ENCODE assay signal across 9 cellular contexts in the genomic region with DNA sequence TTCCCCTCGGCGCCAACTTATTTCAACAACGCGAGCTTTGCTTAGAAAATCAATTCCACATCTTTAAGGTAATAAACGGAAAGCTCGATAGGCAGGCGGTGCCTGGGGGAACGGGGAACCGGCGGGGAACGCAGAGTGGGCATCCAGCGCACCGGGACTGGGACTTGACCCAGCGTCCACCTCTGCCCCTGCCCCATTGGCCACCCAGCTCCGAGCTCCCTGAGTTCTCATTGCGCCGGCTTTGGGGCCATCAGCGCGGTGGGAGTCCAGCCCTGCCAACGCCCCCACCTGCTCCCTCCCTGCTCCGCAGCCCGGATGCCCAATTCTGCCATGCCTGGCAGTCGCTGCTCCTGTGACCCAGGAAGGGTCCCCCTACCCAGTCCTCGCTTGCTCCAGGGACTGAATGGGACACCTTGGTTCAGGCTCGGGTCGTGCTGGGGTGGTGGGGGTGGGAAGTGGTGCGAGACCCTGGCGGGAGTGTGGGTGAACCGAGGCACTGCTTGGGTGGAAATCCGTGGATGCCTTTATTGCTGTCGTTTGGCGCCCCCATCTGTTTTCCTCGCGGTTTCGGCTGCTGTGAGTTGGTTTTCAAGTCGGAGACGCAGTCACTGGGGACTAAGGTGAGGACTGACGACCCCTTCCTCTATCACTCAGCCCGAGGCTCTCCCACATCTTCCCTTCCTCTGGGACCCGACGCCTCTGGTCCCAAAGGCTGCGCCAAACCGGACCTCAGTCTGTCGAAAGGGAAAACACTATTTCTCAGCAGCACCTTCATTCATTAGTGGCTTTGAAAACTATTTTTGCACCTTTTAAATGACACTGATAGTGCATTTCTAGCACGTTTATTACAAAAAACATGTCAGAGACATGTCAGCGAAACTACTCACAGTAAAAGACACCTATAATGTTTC. TPM values are rescaled to one million over a fixed set of nuclear protein-coding genes. Genes with fewer than 3 reads are reported as not detected.
DNase-seq lines count a peak whose midpoint lies in the region; ATAC-seq and TF ChIP-seq lines count a peak whose summit lies in the region.
"Had no signal": no experiment of that assay in that cellular context is flagged by ENCODE, and none has a peak within 500 bp of the region (broad histone marks: within the 10 kb centered on the region; RNA-seq: fewer than 3 reads in every experiment).

No MANE protein-coding gene starts in this region.

- H3K27me3 ChIP-seq in SU-DHL-6 (ENCODE audit: low read length) = no peaks in the 10 kb centered on the region

- in situ Hi-C loops in Caki2 (cut with HindIII; ENCODE audit: low pct_unique_long_range_greater_than_20kb, low sequenced_read_pairs) = no loop called here

- H3F3A ChIP-seq in SU-DHL-6 (ENCODE audit: insufficient read depth) = no peaks in the 10 kb centered on the region

- no peaks in the 10 kb centered on the region for H3K9me2 ChIP-seq in SU-DHL-6 (replicated peaks; ENCODE audit: insufficient read depth, low read length)

- H3K36me3 Mint-ChIP-seq in glutamatergic neuron (ENCODE audit: unreplicated experiment) = no peaks in the 10 kb centered on the region
- H3K36me3 Mint-ChIP-seq in natural killer cell treated with Interleukin-12 subunit alpha and Interleukin-12 subunit beta and Interleukin-15 and Interleukin-18, amount 100 ng/mL, for 72 hours = peaks cover 17% of the 10 kb centered on the region

- H3K4me3 ChIP-seq in SU-DHL-6 (ENCODE audit: insufficient read depth, low read length, poor library complexity, severe bottlenecking) = no peak overlapping the region

- no peaks in the 10 kb centered on the region for H4K20me1 ChIP-seq in SU-DHL-6 (ENCODE audit: low read depth, low read length)

- H3K4me1 Mint-ChIP-seq in glutamatergic neuron (ENCODE audit: low read depth, unreplicated experiment) = peaks cover 11% of the 10 kb centered on the region
- H3K4me1 Mint-ChIP-seq in natural killer cell treated with Interleukin-12 subunit alpha and Interleukin-12 subunit beta and Interleukin-15 and Interleukin-18, amount 100 ng/mL, for 72 hours (ENCODE audit: low read depth in 2 of 2) = peaks cover 0 to 8% of the 10 kb centered on the region in 2 donors

- peaks cover 19% of the 10 kb centered on the region for H3K9me3 Mint-ChIP-seq in glutamatergic neuron (ENCODE audit: unreplicated experiment)
- H3K9me3 Mint-ChIP-seq in natural killer cell treated with Interleukin-12 subunit alpha and Interleukin-12 subunit beta and Interleukin-15 and Interleukin-18, amount 100 ng/mL, for 72 hours = no peaks in the 10 kb centered on the region

- no peak for ATAC-seq in natural killer cell treated with Interleukin-12 subunit alpha and Interleukin-12 subunit beta and Interleukin-15 and Interleukin-18, amount 100 ng/mL, for 72 hours
- ATAC-seq in GM19455 (IDR thresholded peaks at IDR 0.05; ENCODE audit: unreplicated experiment) = no peak

- H3K9ac ChIP-seq in SU-DHL-6 (ENCODE audit: low read length) = no peak overlapping the region

- DNase-seq in Caki2 (ENCODE audit: low read depth) (peak; percentile 35), HT1080 (ENCODE audit: low read depth) (peak; percentile 25), glutamatergic neuron (peak; percentile 73), superior temporal gyrus (ENCODE audit: extremely low spot score) (peak; percentile 65), activated gamma-delta T cell (lab: John Stamatoyannopoulos, UW) (no peak)
- DNase-seq in natural killer cell treated with Interleukin-12 subunit alpha and Interleukin-12 subunit beta and Interleukin-15 and Interleukin-18, amount 100 ng/mL, for 72 hours (ENCODE audit: low spot score) = no peak
- DNase-seq: right cardiac atrium had no signal

- no peak overlapping the region for H3K27ac Mint-ChIP-seq in glutamatergic neuron (ENCODE audit: unreplicated experiment)
- no peak overlapping the region for H3K27ac Mint-ChIP-seq in natural killer cell treated with Interleukin-12 subunit alpha and Interleukin-12 subunit beta and Interleukin-15 and Interleukin-18, amount 100 ng/mL, for 72 hours

- TF ChIP-seq CTCF in SU-DHL-6 (IDR thresholded peaks at IDR 0.05; ENCODE audit: insufficient read depth, low read length, poor library complexity, severe bottlenecking) (peak; percentile 16), glutamatergic neuron (IDR thresholded peaks at IDR 0.05; ENCODE audit: partially characterized antibody, unreplicated experiment) (peak; percentile 37)

- H3K9me3 ChIP-seq in SU-DHL-6 (ENCODE audit: insufficient read depth, low read length) = no peaks in the 10 kb centered on the region

- H3K36me3 ChIP-seq in SU-DHL-6 (ENCODE audit: low read length) = no peaks in the 10 kb centered on the region

- no peak overlapping the region for H3K27ac ChIP-seq in SU-DHL-6 (ENCODE audit: low read depth, low read length)

- no peaks in the 10 kb centered on the region for H3K79me2 ChIP-seq in SU-DHL-6 (ENCODE audit: insufficient read depth, low read length)

- H2AFZ ChIP-seq in SU-DHL-6 (ENCODE audit: low read depth, low read length, severe bottlenecking) = no peak overlapping the region

- H3K4me3 Mint-ChIP-seq in glutamatergic neuron (ENCODE audit: unreplicated experiment) = peak overlapping the region; percentile 53
- no peak overlapping the region for H3K4me3 Mint-ChIP-seq in natural killer cell treated with Interleukin-12 subunit alpha and Interleukin-12 subunit beta and Interleukin-15 and Interleukin-18, amount 100 ng/mL, for 72 hours

- H3K27me3 Mint-ChIP-seq in glutamatergic neuron (ENCODE audit: unreplicated experiment) = peaks cover 54% of the 10 kb centered on the region
- peaks cover 45 to 84% of the 10 kb centered on the region in 2 donors for H3K27me3 Mint-ChIP-seq in natural killer cell treated with Interleukin-12 subunit alpha and Interleukin-12 subunit beta and Interleukin-15 and Interleukin-18, amount 100 ng/mL, for 72 hours

- no peak overlapping the region for H3K4me2 ChIP-seq in SU-DHL-6 (ENCODE audit: low read depth, low read length, poor library complexity, severe bottlenecking)

RNA-seq across cellular contexts. Expression of a gene that starts 2.4 kb away (rescaled TPM):
- total RNA-seq in Caki2 (2014; rRNA removed; shearing (Covaris generic); ENCODE audit: low replicate concordance) = not detected in 2 replicates
- not detected in 2 replicates for total RNA-seq in HT1080 (2014; rRNA removed; shearing (Covaris generic))
- 0.02 and 0.03 TPM in 2 replicates for polyA plus RNA-seq in HT1080 (2015; cell fraction: cytosol; rRNA removed)
- polyA plus RNA-seq in HT1080 (2015; cell fraction: nucleus; rRNA removed) = 0.03 TPM in 1 of 2 replicates, not detected in the other
- 0.76 TPM for total RNA-seq in glutamatergic neuron (ENCODE audit: unreplicated experiment)
- not detected for total RNA-seq in natural killer cell treated with Interleukin-12 subunit alpha and Interleukin-12 subunit beta and Interleukin-15 and Interleukin-18, amount 100 ng/mL, for 72 hours
- total RNA-seq: right cardiac atrium had no signal
- polyA plus RNA-seq: right cardiac atrium had no signal

RNA-seq across cellular contexts. Expression of a gene that starts 6.4 kb away (rescaled TPM):
- total RNA-seq in Caki2 (2014; rRNA removed; shearing (Covaris generic); ENCODE audit: low replicate concordance) = not detected in 2 replicates
- total RNA-seq in HT1080 (2014; rRNA removed; shearing (Covaris generic)) = 2.6 and 3.2 TPM in 2 replicates
- polyA plus RNA-seq in HT1080 (2015; cell fraction: cytosol; rRNA removed) = 1.8 and 2.4 TPM in 2 replicates
- polyA plus RNA-seq in HT1080 (2015; cell fraction: nucleus; rRNA removed) = 0.99 and 1.1 TPM in 2 replicates
- total RNA-seq in glutamatergic neuron (ENCODE audit: unreplicated experiment) = 0.17 TPM
- not detected for total RNA-seq in natural killer cell treated with Interleukin-12 subunit alpha and Interleukin-12 subunit beta and Interleukin-15 and Interleukin-18, amount 100 ng/mL, for 72 hours
- total RNA-seq: right cardiac atrium had no signal
- polyA plus RNA-seq: right cardiac atrium had no signal

RNA-seq across cellular contexts. Expression of a gene that starts 13.5 kb away (rescaled TPM):
- not detected in 2 replicates for total RNA-seq in Caki2 (2014; rRNA removed; shearing (Covaris generic); ENCODE audit: low replicate concordance)
- total RNA-seq in HT1080 (2014; rRNA removed; shearing (Covaris generic)) = 0.10 TPM in 1 of 2 replicates, not detected in the other
- polyA plus RNA-seq in HT1080 (2015; cell fraction: cytosol; rRNA removed) = 0.21 TPM in 1 of 2 replicates, not detected in the other
- polyA plus RNA-seq in HT1080 (2015; cell fraction: nucleus; rRNA removed) = not detected in 2 replicates
- total RNA-seq in glutamatergic neuron (ENCODE audit: unreplicated experiment) = not detected
- total RNA-seq in natural killer cell treated with Interleukin-12 subunit alpha and Interleukin-12 subunit beta and Interleukin-15 and Interleukin-18, amount 100 ng/mL, for 72 hours = not detected
- total RNA-seq: right cardiac atrium had no signal
- polyA plus RNA-seq: right cardiac atrium had no signal

RNA-seq across cellular contexts. Expression of a gene that starts 21.0 kb away (rescaled TPM):
- 3.7 TPM in 1 of 2 replicates, not detected in the other for total RNA-seq in Caki2 (2014; rRNA removed; shearing (Covaris generic); ENCODE audit: low replicate concordance)
- 6.4 and 8.9 TPM in 2 replicates for total RNA-seq in HT1080 (2014; rRNA removed; shearing (Covaris generic))
- polyA plus RNA-seq in HT1080 (2015; cell fraction: cytosol; rRNA removed) = 4.8 and 6.2 TPM in 2 replicates
- polyA plus RNA-seq in HT1080 (2015; cell fraction: nucleus; rRNA removed) = 10.6 and 11.0 TPM in 2 replicates
- total RNA-seq in glutamatergic neuron (ENCODE audit: unreplicated experiment) = not detected
- total RNA-seq in natural killer cell treated with Interleukin-12 subunit alpha and Interleukin-12 subunit beta and Interleukin-15 and Interleukin-18, amount 100 ng/mL, for 72 hours = not detected
- total RNA-seq: right cardiac atrium had no signal
- polyA plus RNA-seq: right cardiac atrium had no signal

RNA-seq across cellular contexts. Expression of a gene that starts 30.5 kb away (rescaled TPM):
- total RNA-seq in Caki2 (2014; rRNA removed; shearing (Covaris generic); ENCODE audit: low replicate concordance) = 4.3 and 8.8 TPM in 2 replicates
- 8.6 and 10.5 TPM in 2 replicates for total RNA-seq in HT1080 (2014; rRNA removed; shearing (Covaris generic))
- polyA plus RNA-seq in HT1080 (2015; cell fraction: cytosol; rRNA removed) = 3.3 and 4.7 TPM in 2 replicates
- 13.0 and 19.5 TPM in 2 replicates for polyA plus RNA-seq in HT1080 (2015; cell fraction: nucleus; rRNA removed)
- total RNA-seq in glutamatergic neuron (ENCODE audit: unreplicated experiment) = not detected
- total RNA-seq in natural killer cell treated with Interleukin-12 subunit alpha and Interleukin-12 subunit beta and Interleukin-15 and Interleukin-18, amount 100 ng/mL, for 72 hours = not detected
- total RNA-seq: right cardiac atrium had no signal
- polyA plus RNA-seq: right cardiac atrium had no signal

Comparison
In these comparisons a context has a peak if more than half of its experiments do, and no peak if none do; other contexts are left out.
1. DNase-seq: peak in Caki2 (single experiment), HT1080 (single experiment), glutamatergic neuron (single experiment) and superior temporal gyrus (single experiment); none in natural killer cell treated with Interleukin-12 subunit alpha and Interleukin-12 subunit beta and Interleukin-15 and Interleukin-18, amount 100 ng/mL, for 72 hours (single experiment) and activated gamma-delta T cell (single experiment).